In genomic region chr16:88743693-88744519, GRCh38 we compare ENCODE assay signal across 8 cellular contexts. TPM values are rescaled to one million over a fixed set of nuclear protein-coding genes. Genes with fewer than 3 reads are reported as not detected.
DNase-seq lines count a peak whose midpoint lies in the region; ATAC-seq and TF ChIP-seq lines count a peak whose summit lies in the region.

No MANE protein-coding gene starts in this region.

- peak; percentile 84 for ATAC-seq in Right ventricle myocardium superior (ENCODE audit: poor library complexity)

- H3K27ac ChIP-seq in prostate gland (peak overlapping the region in 1 of 2 donors; percentile 29), uterus (peak overlapping the region; percentile 27 to 41)

- no peaks in the 10 kb centered on the region for H3K36me3 ChIP-seq in prostate gland
- no peaks in the 10 kb centered on the region for H3K36me3 ChIP-seq in uterus

- H3K9me3 Mint-ChIP-seq in CD14-positive monocyte: no peaks in the 10 kb centered on the region
- no peaks in the 10 kb centered on the region for H3K9me3 Mint-ChIP-seq in activated naive CD8-positive, alpha-beta T cell treated with anti-CD3 and anti-CD28 coated beads for 36 hours

- 49% methylated on average over 30 of the region's 30 CpGs for WGBS in prostate gland

- peak; percentile 95 for TF ChIP-seq CTCF in CD14-positive monocyte (IDR thresholded peaks at IDR 0.05)
- TF ChIP-seq CTCF in HFF-Myc (IDR thresholded peaks at IDR 0.05; ENCODE audit: low read depth, low read length, missing control alignments): peak; percentile 84
- peak; percentile 88 to 93 (median 90) for TF ChIP-seq CTCF in prostate gland (IDR thresholded peaks at IDR 0.05)
- TF ChIP-seq CTCF in uterus (IDR thresholded peaks at IDR 0.05): peak; percentile 76 to 85 (median 81)

- H3K27me3 ChIP-seq in prostate gland (replicated peaks; ENCODE audit: insufficient read depth) (no peaks in the 10 kb centered on the region), uterus (no peaks in the 10 kb centered on the region)

- H3K36me3 Mint-ChIP-seq in CD14-positive monocyte: peaks cover 17 to 54% of the 10 kb centered on the region in 2 donors
- peaks cover 1% of the 10 kb centered on the region for H3K36me3 Mint-ChIP-seq in activated naive CD8-positive, alpha-beta T cell treated with anti-CD3 and anti-CD28 coated beads for 36 hours

- H3K4me3 Mint-ChIP-seq in CD14-positive monocyte: no peak overlapping the region
- H3K4me3 Mint-ChIP-seq in activated naive CD8-positive, alpha-beta T cell treated with anti-CD3 and anti-CD28 coated beads for 36 hours: no peak overlapping the region

- H3K27ac Mint-ChIP-seq in CD14-positive monocyte: peak overlapping the region in 1 of 7 donors; percentile 35
- no peak overlapping the region for H3K27ac Mint-ChIP-seq in activated naive CD8-positive, alpha-beta T cell treated with anti-CD3 and anti-CD28 coated beads for 36 hours

- intact Hi-C loops in CD14-positive monocyte (cut with micrococcal nuclease): loop anchor here (2.0 kb wide), 1 partner anchor 41 kb away; the partner anchor contains the start of gene PIEZO1 (in 2 of the 2)
- intact Hi-C loops in Right ventricle myocardium superior (cut with DNase I): loop anchor here (2.0 to 5.0 kb wide), 3 partner anchors 41 to 473 kb away; partner anchors contain the start of genes PIEZO1 and ZNF778
- intact Hi-C loops in prostate gland (cut with DNase I): loop anchor here (1.0 kb wide), 1 partner anchor 40 kb away; no protein-coding TSS in a partner anchor
- intact Hi-C loops in uterus (cut with DNase I; ENCODE audit: low total_unique reads): loop anchor here (5.0 kb wide), 1 partner anchor 43 kb away; the partner anchor contains the start of gene PIEZO1

- H3K9me3 ChIP-seq in prostate gland (no peaks in the 10 kb centered on the region), uterus (no peaks in the 10 kb centered on the region)

- peaks cover 35% of the 10 kb centered on the region for H3K4me1 Mint-ChIP-seq in CD14-positive monocyte
- peaks cover 14% of the 10 kb centered on the region for H3K4me1 Mint-ChIP-seq in activated naive CD8-positive, alpha-beta T cell treated with anti-CD3 and anti-CD28 coated beads for 36 hours

- DNase-seq in CD14-positive monocyte (ENCODE audit: low spot score): peak; percentile 68
- DNase-seq in HFF-Myc (ENCODE audit: extremely low read depth, low read depth): no peak
- DNase-seq in SKM-1 treated with dmso at 0.1 percent for 144 hours (lab: John Stamatoyannopoulos, UW; ENCODE audit: unreplicated experiment): peak; percentile 25
- peak; percentile 70 for DNase-seq in activated naive CD8-positive, alpha-beta T cell treated with anti-CD3 and anti-CD28 coated beads for 36 hours
- peak; percentile 89 for DNase-seq in Right ventricle myocardium superior
- peak; percentile 73 for DNase-seq in prostate gland (ENCODE audit: low spot score)
- peak; percentile 77 to 78 for DNase-seq in uterus
- no peak for DNase-seq in occipital lobe (lab: John Stamatoyannopoulos, UW)

- H3K4me1 ChIP-seq in prostate gland (replicated peaks) (peaks cover 20% of the 10 kb centered on the region), uterus (peaks cover 6 to 19% of the 10 kb centered on the region in 2 donors)

- peaks cover 0 to 1% (median 0%) of the 10 kb centered on the region in 3 donors for H3K27me3 Mint-ChIP-seq in CD14-positive monocyte (ENCODE audit: low read depth in 3 of 3)
- H3K27me3 Mint-ChIP-seq in activated naive CD8-positive, alpha-beta T cell treated with anti-CD3 and anti-CD28 coated beads for 36 hours: no peaks in the 10 kb centered on the region

- no peak for TF ChIP-seq POLR2A in prostate gland (IDR thresholded peaks at IDR 0.05)
- peak in 1 of 2 donors; percentile 17 for TF ChIP-seq POLR2A in uterus (IDR thresholded peaks at IDR 0.05)

- no peak overlapping the region for H3K4me3 ChIP-seq in HFF-Myc (replicated peaks; ENCODE audit: low read depth, low read length)
- H3K4me3 ChIP-seq in prostate gland: no peak overlapping the region
- no peak overlapping the region for H3K4me3 ChIP-seq in uterus

RNA-seq across cellular contexts. Expression of gene CTU2, which starts 37.6 kb away (rescaled TPM):
- 1 to 10 TPM; 5.9 to 7.5 TPM for polyA plus RNA-seq in CD14-positive monocyte
- 10 to 100 TPM; 59.7 to 62.7 TPM for total RNA-seq in activated naive CD8-positive, alpha-beta T cell treated with anti-CD3 and anti-CD28 coated beads for 36 hours
- total RNA-seq in Right ventricle myocardium superior: 13.4 TPM
- 10 to 100 TPM; 15.0 to 19.1 TPM for total RNA-seq in prostate gland
- 10 to 100 TPM in 3 of 4 donors, under 1 TPM in 1; 0.88 to 20.3 (median 14.6) TPM for total RNA-seq in uterus
- 15.9 TPM for total RNA-seq in occipital lobe

RNA-seq across cellular contexts. Expression of gene RNF166, which starts 37.7 kb away (rescaled TPM):
- 100 to 1,000 TPM in 1 of 2 donors, 10 to 100 TPM in 1; 99.3 to 120 TPM for polyA plus RNA-seq in CD14-positive monocyte
- 10 to 100 TPM; 58.7 to 59.0 TPM for total RNA-seq in activated naive CD8-positive, alpha-beta T cell treated with anti-CD3 and anti-CD28 coated beads for 36 hours
- total RNA-seq in Right ventricle myocardium superior (14.6 TPM), prostate gland (10 to 100 TPM; 11.6 to 30.3 TPM), uterus (10 to 100 TPM; 14.2 to 33.2 (median 20.0) TPM), occipital lobe (10.9 TPM)

RNA-seq across cellular contexts. Expression of gene PIEZO1, which starts 41.1 kb away (rescaled TPM):
- polyA plus RNA-seq in CD14-positive monocyte: 10 to 100 TPM; 10.2 to 15.0 TPM
- total RNA-seq in activated naive CD8-positive, alpha-beta T cell treated with anti-CD3 and anti-CD28 coated beads for 36 hours: 10 to 100 TPM; 86.7 to 87.0 TPM
- total RNA-seq in Right ventricle myocardium superior: 15.9 TPM
- 100 to 1,000 TPM; 156 to 202 TPM for total RNA-seq in prostate gland
- total RNA-seq in uterus: 100 to 1,000 TPM in 2 of 4 donors, 10 to 100 TPM in 2; 62.3 to 161 (median 123) TPM
- total RNA-seq in occipital lobe: 4.8 TPM

RNA-seq across cellular contexts. Expression of gene SNAI3, which starts 57.6 kb away (rescaled TPM):
- 1 to 10 TPM; 4.2 to 5.3 TPM for polyA plus RNA-seq in CD14-positive monocyte
- total RNA-seq in activated naive CD8-positive, alpha-beta T cell treated with anti-CD3 and anti-CD28 coated beads for 36 hours: 1 to 10 TPM; 2.0 to 2.2 TPM
- total RNA-seq in Right ventricle myocardium superior (3.0 TPM), prostate gland (1 to 10 TPM in 1 of 2 donors, under 1 TPM in 1; 0.46 to 2.8 TPM), uterus (under 1 TPM in 2 of 4 donors, not detected in 2; 0.14 to 0.43 TPM), occipital lobe (0.16 TPM)

RNA-seq across cellular contexts. Expression of gene CDT1, which starts 59.7 kb away (rescaled TPM):
- under 1 TPM; 0.07 to 0.24 TPM for polyA plus RNA-seq in CD14-positive monocyte
- total RNA-seq in activated naive CD8-positive, alpha-beta T cell treated with anti-CD3 and anti-CD28 coated beads for 36 hours: 100 to 1,000 TPM; 156 to 158 TPM
- 1.00 TPM for total RNA-seq in Right ventricle myocardium superior
- 1 to 10 TPM; 4.3 to 7.6 TPM for total RNA-seq in prostate gland
- total RNA-seq in uterus: 1 to 10 TPM in 1 of 4 donors, under 1 TPM in 1, not detected in 2; 0.34 to 6.6 TPM
- 1.6 TPM for total RNA-seq in occipital lobe

Comparison
In these comparisons a context has a peak if more than half of its experiments do, and no peak if none do; other contexts are left out.
1. DNase-seq: peak in CD14-positive monocyte (single experiment), SKM-1 treated with dmso at 0.1 percent for 144 hours (single experiment), activated naive CD8-positive, alpha-beta T cell treated with anti-CD3 and anti-CD28 coated beads for 36 hours (single experiment), Right ventricle myocardium superior (single experiment), prostate gland (single experiment) and uterus (2 of 2); none in HFF-Myc (single experiment) and occipital lobe (single experiment).
2. Peak in every context shown above with its lines, with median percentiles within 50 percentile points of each other: CTCF ChIP-seq.